Comparison of ENCODE assay signal across 22 cellular contexts in genomic region chr10:125848371-125848770, GRCh38. TPM values are rescaled to one million over a fixed set of nuclear protein-coding genes. Genes with fewer than 3 reads are reported as not detected.
"Had no signal": no experiment of that assay in that cellular context is flagged by ENCODE, and none has a peak within 500 bp of the region (broad histone marks: within the 10 kb centered on the region; RNA-seq: fewer than 3 reads in every experiment).

No MANE protein-coding gene starts in this region.

- H3K9me3 ChIP-seq: colonic mucosa, esophagus squamous epithelium, gastrocnemius medialis, heart right ventricle, left ventricle myocardium inferior, lower lobe of right lung, mucosa of descending colon had no signal

- H3K4me1 ChIP-seq: colonic mucosa, gastrocnemius medialis, lower lobe of right lung had no signal

- ATAC-seq: effector memory CD8-positive, alpha-beta T cell; esophagus mucosa; gastrocnemius medialis; heart right ventricle; mucosa of descending colon; naive thymus-derived CD4-positive, alpha-beta T cell had no signal

- H3K4me3 ChIP-seq: colonic mucosa, esophagus squamous epithelium, gastrocnemius medialis, heart right ventricle, left ventricle myocardium inferior, lower lobe of right lung, mucosa of descending colon had no signal

- H3K27ac ChIP-seq: colonic mucosa, epithelial cell of prostate, esophagus squamous epithelium, gastrocnemius medialis, left ventricle myocardium inferior, lower lobe of right lung had no signal

- H3K27me3 ChIP-seq: colonic mucosa, esophagus squamous epithelium, gastrocnemius medialis, heart right ventricle had no signal

- DNase-seq: colonic mucosa; cortex of kidney; effector CD8-positive, alpha-beta T cell; effector memory CD8-positive, alpha-beta T cell; endodermal cell; erythroblast; esophagus squamous epithelium; foreskin fibroblast; foreskin melanocyte; gastrocnemius medialis; glutamatergic neuron; head of caudate nucleus; heart right ventricle; hippocampal formation; left cardiac atrium; left ventricle myocardium inferior; lower lobe of right lung; mesenchymal stem cell; mucosa of descending colon; naive thymus-derived CD4-positive, alpha-beta T cell had no signal

RNA-seq across cellular contexts. Expression of gene FANK1, which starts 48.0 kb away (rescaled TPM):
- polyA plus RNA-seq: naive thymus-derived CD4-positive, alpha-beta T cell had no signal
